Comparison of ENCODE assay signal across 25 cellular contexts in the genomic region with DNA sequence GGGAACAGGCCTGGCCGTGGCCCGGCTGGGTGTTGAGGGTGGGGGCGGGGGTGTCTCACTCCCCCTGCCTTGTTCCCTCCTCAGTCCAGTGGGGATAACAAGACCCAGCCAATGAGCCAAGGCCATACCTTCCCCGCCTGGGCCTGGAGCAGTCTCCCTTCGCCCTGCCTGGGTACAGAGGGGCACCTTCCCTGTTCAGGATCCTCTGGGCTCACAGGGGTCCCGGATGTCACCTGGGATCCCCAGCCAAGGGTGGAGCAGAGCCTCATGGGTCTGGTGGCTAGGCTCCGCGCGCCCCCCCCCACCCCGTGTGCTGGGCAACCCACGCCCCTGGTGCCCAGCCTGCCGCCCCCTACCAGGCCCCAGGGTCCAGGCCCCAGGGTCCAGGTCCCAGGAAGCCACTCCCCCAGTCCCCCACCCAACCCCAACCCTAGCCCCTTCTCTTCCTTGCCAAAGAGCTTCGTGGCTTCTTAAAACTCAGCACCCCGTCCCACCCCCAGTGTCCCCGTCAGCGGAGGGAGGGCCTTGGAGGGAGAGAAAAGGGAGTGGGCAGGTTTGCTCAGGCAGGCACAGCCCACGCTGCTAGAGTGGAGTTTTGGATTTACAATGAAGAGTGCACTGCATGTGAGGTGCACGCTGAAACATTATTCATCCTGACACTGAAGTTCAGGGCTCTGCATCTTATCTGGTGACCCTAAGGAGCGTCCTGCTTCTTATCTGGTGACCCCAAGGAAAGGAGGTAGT. TPM values are rescaled to one million over a fixed set of nuclear protein-coding genes. Genes with fewer than 3 reads are reported as not detected.
DNase-seq lines count a peak whose midpoint lies in the region; ATAC-seq, FAIRE-seq and TF ChIP-seq lines count a peak whose summit lies in the region.
"Had no signal": no experiment of that assay in that cellular context is flagged by ENCODE, and none has a peak within 500 bp of the region (broad histone marks: within the 10 kb centered on the region; RNA-seq: fewer than 3 reads in every experiment).

No MANE protein-coding gene starts in this region.

- H3K27me3 ChIP-seq in left ventricle myocardium inferior (ENCODE audit: low read depth), result peaks cover 25% of the 10 kb centered on the region

- peaks cover 2% of the 10 kb centered on the region for H3K36me3 ChIP-seq in left ventricle myocardium inferior
- H3K36me3 ChIP-seq in HEK293 (ENCODE audit: control insufficient read depth in 2 of 2, insufficient read depth in 1 of 2, low read length in 2 of 2), result peaks cover 0 to under 1% of the 10 kb centered on the region in 2 experiments; a peak in 1 of 3 replicates
- no peaks in the 10 kb centered on the region for H3K36me3 ChIP-seq in kidney (ENCODE audit: control insufficient read depth in 1 of 2, insufficient read depth in 2 of 2, low read length in 2 of 2)

- POLR2A ChIA-PET in HEK293 (lab: Yijun Ruan, JAX) (no interaction called here), RWPE1 (lab: Yijun Ruan, JAX; ENCODE audit: low non-redundant PET) (no interaction called here)

- ATAC-seq in Right ventricle myocardium inferior (no peak), omental fat pad (ENCODE audit: low FRiP score) (no peak)

- H3K4me1 ChIP-seq in left ventricle myocardium inferior (peaks cover 3% of the 10 kb centered on the region), HEK293 (ENCODE audit: control insufficient read depth, insufficient read depth, low read length) (no peaks in the 10 kb centered on the region), kidney (ENCODE audit: control insufficient read depth in 1 of 2, insufficient read depth in 1 of 2, low read depth in 1 of 2, low read length in 2 of 2) (no peaks in the 10 kb centered on the region)
- H3K4me1 ChIP-seq: SJSA1 had no signal

- H3K4me3 ChIP-seq in left ventricle myocardium inferior (no peak overlapping the region), HEK293 (ENCODE audit: low read depth, low read length) (no peak overlapping the region), kidney (ENCODE audit: low read length in 2 of 2) (no peak overlapping the region)
- H3K4me3 ChIP-seq: Peyer's patch, SJSA1 had no signal

- H3K9me3 ChIP-seq in left ventricle myocardium inferior (replicated peaks), result no peaks in the 10 kb centered on the region
- no peaks in the 10 kb centered on the region for H3K9me3 ChIP-seq in HEK293 (ENCODE audit: control insufficient read depth, insufficient read depth, low read depth, low read length)
- H3K9me3 ChIP-seq in kidney (ENCODE audit: control insufficient read depth in 1 of 2, low read length in 2 of 2), result no peaks in the 10 kb centered on the region
- H3K9me3 ChIP-seq: Peyer's patch, SJSA1 had no signal

- H3K27ac ChIP-seq in left ventricle myocardium inferior (replicated peaks), result no peak overlapping the region
- no peak overlapping the region for H3K27ac ChIP-seq in HEK293 (ENCODE audit: extremely low read depth, low read depth, low read length)
- H3K27ac ChIP-seq in kidney (ENCODE audit: low read depth in 2 of 2, low read length in 2 of 2), result no peak overlapping the region
- H3K27ac ChIP-seq in RWPE1, result no peak overlapping the region
- H3K27ac ChIP-seq: 22Rv1, Peyer's patch, SJSA1 had no signal

- H3K9ac ChIP-seq in kidney (ENCODE audit: low read length in 2 of 2), result no peak overlapping the region

- FAIRE-seq in kidney (lab: Jason Lieb, UNC), result no peak
- FAIRE-seq: D721Med, GM18507 had no signal

- TF ChIP-seq CTCF in left ventricle myocardium inferior (IDR thresholded peaks at IDR 0.05; ENCODE audit: borderline replicate concordance) (no peak), HEK293 (tag by site-specific recombination; IDR thresholded peaks at IDR 0.05) (no peak), kidney (IDR thresholded peaks at IDR 0.05; ENCODE audit: borderline replicate concordance, extremely low read depth, insufficient read depth) (no peak), RWPE1 (conservative IDR thresholded peaks at IDR 0.05; ENCODE audit: low read depth) (no peak), omental fat pad (IDR thresholded peaks at IDR 0.05) (no peak)

- CTCF ChIA-PET in HEK293 (lab: Yijun Ruan, JAX), result no interaction called here
- CTCF ChIA-PET in RWPE1 (lab: Yijun Ruan, JAX), result interaction anchor here (1.2 to 1.4 kb wide), 2 partner anchors 10 to 31 kb away, joined by 4 to 7 read pairs; no protein-coding TSS in a partner anchor

- DNase-seq in Right ventricle myocardium inferior (ENCODE audit: missing footprints) (peak; percentile 17), left ventricle myocardium inferior (no peak), kidney (peak; percentile 59), putamen (ENCODE audit: low spot score) (peak; percentile 70), RWPE1 (ENCODE audit: low spot score) (no peak), omental fat pad (ENCODE audit: low spot score) (no peak), NCI-H1417 (lab: John Stamatoyannopoulos, UW) (no peak)
- DNase-seq: GDM1, GOT3, HCEC 1CT, MM.1S, NCI-H1092, NCI-H1436 treated with DMSO at 0.1 percent for 48 hours, NCI-H2029, NCI-H2227 treated with DMSO at 0.1 percent for 48 hours, NCI-H510A treated with DMSO at 0.1 percent for 48 hours, NCI-H82, Peyer's patch had no signal

- intact Hi-C loops in Right ventricle myocardium inferior (cut with DNase I) (no loop called here), left ventricle myocardium inferior (cut with micrococcal nuclease) (no loop called here), kidney (cut with DNase I) (no loop called here)

TF ChIP-seq in HEK293, 187 proteins besides CTCF, POLR2A, EP300 and RAD21:
- TF ChIP-seq ZFHX2 (tag by site-specific recombination; conservative IDR thresholded peaks at IDR 0.05) (peak; percentile 50), SP7 (tag by site-specific recombination; IDR thresholded peaks at IDR 0.05) (no peak), EGR2 (tag by site-specific recombination; IDR thresholded peaks at IDR 0.05; ENCODE audit: low read depth) (0 out of 2 replicates have a peak, but pooled peaks have one; percentile 24), YY2 (tag by site-specific recombination; IDR thresholded peaks at IDR 0.05) (no peak), ZXDB (tag by site-specific recombination; IDR thresholded peaks at IDR 0.05) (no peak), ZFP3 (tag by site-specific recombination; IDR thresholded peaks at IDR 0.05; ENCODE audit: low read depth) (no peak), KLF1 (tag by site-specific recombination; IDR thresholded peaks at IDR 0.05) (no peak), ZNF585B (tag by site-specific recombination; IDR thresholded peaks at IDR 0.05) (no peak), MEIS1 (CRISPR knock-in tag; IDR thresholded peaks at IDR 0.05; ENCODE audit: borderline replicate concordance) (no peak)
- TF ChIP-seq, protein P1, sequence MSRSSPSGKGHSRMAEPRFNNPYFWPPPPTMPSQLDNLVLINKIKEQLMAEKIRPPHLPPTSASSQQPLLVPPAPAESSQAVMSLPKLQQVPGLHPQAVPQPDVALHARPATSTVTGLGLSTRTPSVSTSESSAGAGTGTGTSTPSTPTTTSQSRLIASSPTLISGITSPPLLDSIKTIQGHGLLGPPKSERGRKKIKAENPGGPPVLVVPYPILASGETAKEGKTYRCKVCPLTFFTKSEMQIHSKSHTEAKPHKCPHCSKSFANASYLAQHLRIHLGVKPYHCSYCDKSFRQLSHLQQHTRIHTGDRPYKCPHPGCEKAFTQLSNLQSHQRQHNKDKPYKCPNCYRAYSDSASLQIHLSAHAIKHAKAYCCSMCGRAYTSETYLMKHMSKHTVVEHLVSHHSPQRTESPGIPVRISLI (tag by site-specific recombination; IDR thresholded peaks at IDR 0.05), result no peak
- TF ChIP-seq, protein P2, sequence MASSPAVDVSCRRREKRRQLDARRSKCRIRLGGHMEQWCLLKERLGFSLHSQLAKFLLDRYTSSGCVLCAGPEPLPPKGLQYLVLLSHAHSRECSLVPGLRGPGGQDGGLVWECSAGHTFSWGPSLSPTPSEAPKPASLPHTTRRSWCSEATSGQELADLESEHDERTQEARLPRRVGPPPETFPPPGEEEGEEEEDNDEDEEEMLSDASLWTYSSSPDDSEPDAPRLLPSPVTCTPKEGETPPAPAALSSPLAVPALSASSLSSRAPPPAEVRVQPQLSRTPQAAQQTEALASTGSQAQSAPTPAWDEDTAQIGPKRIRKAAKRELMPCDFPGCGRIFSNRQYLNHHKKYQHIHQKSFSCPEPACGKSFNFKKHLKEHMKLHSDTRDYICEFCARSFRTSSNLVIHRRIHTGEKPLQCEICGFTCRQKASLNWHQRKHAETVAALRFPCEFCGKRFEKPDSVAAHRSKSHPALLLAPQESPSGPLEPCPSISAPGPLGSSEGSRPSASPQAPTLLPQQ (tag by site-specific recombination; IDR thresholded peaks at IDR 0.05), result no peak
- TF ChIP-seq, protein P3, sequence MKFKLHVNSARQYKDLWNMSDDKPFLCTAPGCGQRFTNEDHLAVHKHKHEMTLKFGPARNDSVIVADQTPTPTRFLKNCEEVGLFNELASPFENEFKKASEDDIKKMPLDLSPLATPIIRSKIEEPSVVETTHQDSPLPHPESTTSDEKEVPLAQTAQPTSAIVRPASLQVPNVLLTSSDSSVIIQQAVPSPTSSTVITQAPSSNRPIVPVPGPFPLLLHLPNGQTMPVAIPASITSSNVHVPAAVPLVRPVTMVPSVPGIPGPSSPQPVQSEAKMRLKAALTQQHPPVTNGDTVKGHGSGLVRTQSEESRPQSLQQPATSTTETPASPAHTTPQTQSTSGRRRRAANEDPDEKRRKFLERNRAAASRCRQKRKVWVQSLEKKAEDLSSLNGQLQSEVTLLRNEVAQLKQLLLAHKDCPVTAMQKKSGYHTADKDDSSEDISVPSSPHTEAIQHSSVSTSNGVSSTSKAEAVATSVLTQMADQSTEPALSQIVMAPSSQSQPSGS (tag by site-specific recombination; IDR thresholded peaks at IDR 0.05; ENCODE audit: low read depth), result no peak
TF ChIP-seq in HEK293: peak in this region for 2.

RNA-seq across cellular contexts. Expression of a gene that starts 11.8 kb away (rescaled TPM):
- total RNA-seq in Right ventricle myocardium inferior (not detected), left ventricle myocardium inferior (not detected), kidney (not detected), omental fat pad (not detected)
- not detected for polyA plus RNA-seq in kidney (ENCODE audit: insufficient read depth, low read depth, low replicate concordance)
- total RNA-seq: OCI-LY7, SJSA1 had no signal
- polyA plus RNA-seq: CD14-positive monocyte had no signal

RNA-seq across cellular contexts. Expression of a gene that starts 25.4 kb away (rescaled TPM):
- total RNA-seq in Right ventricle myocardium inferior (21.6 TPM), left ventricle myocardium inferior (25.9 TPM), kidney (36.1 TPM), omental fat pad (10 to 100 TPM; 19.3 to 32.5 (median 26.3) TPM)
- polyA plus RNA-seq in kidney (ENCODE audit: insufficient read depth, low read depth, low replicate concordance), result 45.2 TPM

RNA-seq across cellular contexts. Expression of a gene that starts 30.1 kb away (rescaled TPM):
- total RNA-seq in Right ventricle myocardium inferior (59.5 TPM), left ventricle myocardium inferior (55.3 TPM), kidney (57.1 TPM), omental fat pad (10 to 100 TPM; 24.3 to 35.9 (median 26.3) TPM)
- polyA plus RNA-seq in kidney (ENCODE audit: insufficient read depth, low read depth, low replicate concordance), result 20.4 TPM

Comparison
In these comparisons a context has a peak if more than half of its experiments do, and no peak if none do; other contexts are left out.
1. DNase-seq: peak in Right ventricle myocardium inferior (single experiment), kidney (single experiment) and putamen (single experiment); none in left ventricle myocardium inferior (single experiment), RWPE1 (single experiment), omental fat pad (single experiment) and NCI-H1417 (0 of 3).